Comparison of ENCODE assay signal across 13 cellular contexts in genomic region chr1:221268295-221268694, GRCh38.
A peak's percentile ranks its signal among the peaks of the same experiment; 100 is the strongest.
DNase-seq lines count a peak whose midpoint lies in the region; FAIRE-seq and TF ChIP-seq lines count a peak whose summit lies in the region.
"Had no signal": no experiment of that assay in that cellular context is flagged by ENCODE, and none has a peak within 500 bp of the region (broad histone marks: within the 10 kb centered on the region; RNA-seq: fewer than 3 reads in every experiment).

No MANE protein-coding gene starts in this region.

- H3K27ac ChIP-seq in osteoblast (ENCODE audit: low read depth, low read length) (peak overlapping the region; percentile 18), tibial artery (no peak overlapping the region), small intestine (ENCODE audit: low read depth in 1 of 2, low read length in 1 of 2) (no peak overlapping the region)
- H3K27ac ChIP-seq: esophagus muscularis mucosa had no signal

- H3K27me3 ChIP-seq in MG63 (no peaks in the 10 kb centered on the region), osteoblast (ENCODE audit: insufficient read depth, low read length) (no peaks in the 10 kb centered on the region), tibial artery (no peaks in the 10 kb centered on the region), small intestine (ENCODE audit: control insufficient read depth in 2 of 2, insufficient read depth in 2 of 2, low read length in 2 of 2) (no peaks in the 10 kb centered on the region)
- H3K27me3 ChIP-seq: esophagus muscularis mucosa had no signal

- WGBS in small intestine, 3 donors = 79 to 93% (median 80%) methylated on average over 1 of the region's 1 CpG

- no peak overlapping the region for H3K4me3 ChIP-seq in MG63
- H3K4me3 ChIP-seq in choroid plexus epithelial cell (ENCODE audit: low read depth, low read length) = no peak overlapping the region
- no peak overlapping the region for H3K4me3 ChIP-seq in osteoblast (ENCODE audit: insufficient read depth, low read length)
- H3K4me3 ChIP-seq in tibial artery = no peak overlapping the region
- H3K4me3 ChIP-seq in small intestine (ENCODE audit: low read depth in 1 of 2, low read length in 2 of 2) = no peak overlapping the region
- H3K4me3 ChIP-seq: esophagus muscularis mucosa had no signal

- H3K4me1 ChIP-seq in osteoblast (ENCODE audit: insufficient read depth, low read length) = peaks cover 23% of the 10 kb centered on the region
- peaks cover 0 to 15% (median 2%) of the 10 kb centered on the region in 4 donors for H3K4me1 ChIP-seq in tibial artery
- no peaks in the 10 kb centered on the region for H3K4me1 ChIP-seq in small intestine (ENCODE audit: control insufficient read depth in 2 of 2, insufficient read depth in 1 of 2, low read depth in 1 of 2, low read length in 1 of 2)

- H3K4me2 ChIP-seq in osteoblast (ENCODE audit: insufficient read depth, low read length) = peak overlapping the region; percentile 4

- no peak for FAIRE-seq in small intestine (lab: Jason Lieb, UNC)
- FAIRE-seq: islet of Langerhans had no signal

- DNase-seq in ELR (ENCODE audit: low read depth) = peak; percentile 78
- peak; percentile 78 for DNase-seq in MG63
- DNase-seq in choroid plexus epithelial cell (ENCODE audit: low read depth) = peak; percentile 50
- DNase-seq in osteoblast (ENCODE audit: insufficient read length, low spot score, missing footprints) = peak; percentile 84
- DNase-seq in tibial artery = no peak
- DNase-seq in small intestine = no peak
- no peak for DNase-seq in iPS-NIHi7 (ENCODE audit: extremely low spot score)
- DNase-seq: activated CD4-positive, alpha-beta T cell treated with anti-CD3 and anti-CD28 coated beads for 4 hours; cerebellar nuclear complex; NCI-H2029 treated with DMSO at 0.1 percent for 48 hours; retina had no signal

- no peak overlapping the region for H2AFZ ChIP-seq in osteoblast (ENCODE audit: low read length)

- intact Hi-C loops in tibial artery (cut with DNase I; ENCODE audit: low total_unique reads) = no loop called here

- H3K36me3 ChIP-seq in MG63 = no peaks in the 10 kb centered on the region
- no peaks in the 10 kb centered on the region for H3K36me3 ChIP-seq in osteoblast (ENCODE audit: insufficient read depth, low read length)
- no peaks in the 10 kb centered on the region for H3K36me3 ChIP-seq in tibial artery
- H3K36me3 ChIP-seq in small intestine (ENCODE audit: control insufficient read depth in 2 of 2, insufficient read depth in 2 of 2, low read length in 2 of 2) = no peaks in the 10 kb centered on the region
- H3K36me3 ChIP-seq: esophagus muscularis mucosa had no signal

- no peaks in the 10 kb centered on the region for H3K79me2 ChIP-seq in osteoblast (ENCODE audit: insufficient read depth, low read length)

- TF ChIP-seq CTCF in choroid plexus epithelial cell (conservative IDR thresholded peaks at IDR 0.05; ENCODE audit: low read depth, low read length) = no peak
- no peak for TF ChIP-seq CTCF in osteoblast (IDR thresholded peaks at IDR 0.05; ENCODE audit: extremely low read depth, low read depth, low read length)
- TF ChIP-seq CTCF in tibial artery (IDR thresholded peaks at IDR 0.05) = no peak

- H3K9me3 ChIP-seq in MG63 = 0 out of 2 replicates have a peak, but pooled peaks cover 2% of the 10 kb centered on the region
- no peaks in the 10 kb centered on the region for H3K9me3 ChIP-seq in osteoblast (ENCODE audit: low read depth, low read length)
- no peaks in the 10 kb centered on the region for H3K9me3 ChIP-seq in tibial artery
- H3K9me3 ChIP-seq in small intestine (ENCODE audit: control insufficient read depth, low read depth) = no peaks in the 10 kb centered on the region

- no peaks in the 10 kb centered on the region for H4K20me1 ChIP-seq in osteoblast (ENCODE audit: insufficient read depth, low read length)

Comparison
In these comparisons a context has a peak if more than half of its experiments do, and no peak if none do; other contexts are left out.
1. DNase-seq: peak in ELR (single experiment), MG63 (single experiment), choroid plexus epithelial cell (single experiment) and osteoblast (single experiment); none in tibial artery (0 of 2), small intestine (single experiment) and iPS-NIHi7 (single experiment).